In the genomic region with DNA sequence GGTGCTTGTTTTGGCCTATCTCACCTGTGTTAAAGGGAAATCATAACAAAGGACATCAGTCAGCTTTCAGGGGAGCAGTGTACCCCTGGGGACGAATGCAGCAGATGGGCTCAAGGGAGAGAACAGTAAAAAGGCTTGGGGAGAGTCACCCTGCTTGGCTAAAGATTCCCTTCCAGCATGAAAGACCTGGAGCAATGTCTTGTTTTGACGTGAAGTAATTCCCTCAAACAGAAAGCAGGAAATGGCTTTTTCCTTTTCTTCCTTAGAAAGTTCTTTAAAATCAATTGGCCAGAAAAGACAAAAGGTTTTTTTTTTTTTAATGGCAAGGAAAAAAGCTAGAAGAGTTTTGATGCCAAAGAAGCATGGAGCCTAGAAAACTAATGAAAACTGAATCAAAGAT, we compare ENCODE assay signal across 27 cellular contexts. TPM values are rescaled to one million over a fixed set of nuclear protein-coding genes. Genes with fewer than 3 reads are reported as not detected.
DNase-seq lines count a peak whose midpoint lies in the region; ATAC-seq, FAIRE-seq and TF ChIP-seq lines count a peak whose summit lies in the region.
"Had no signal": no experiment of that assay in that cellular context is flagged by ENCODE, and none has a peak within 500 bp of the region (broad histone marks: within the 10 kb centered on the region; RNA-seq: fewer than 3 reads in every experiment).

No MANE protein-coding gene starts in this region.

- no peaks in the 10 kb centered on the region for H3K27me3 Mint-ChIP-seq in activated naive CD8-positive, alpha-beta T cell treated with anti-CD3 and anti-CD28 coated beads, Interleukin-2, amount 10 ng/mL, durations not matched to agents 7 days and 5 days
- H3K27me3 Mint-ChIP-seq in activated naive CD8-positive, alpha-beta T cell treated with anti-CD3 and anti-CD28 coated beads, Interleukin-2, amount 50 U/mL, for 24 hours: no peaks in the 10 kb centered on the region
- H3K27me3 Mint-ChIP-seq: CD4-positive, alpha-beta T cell; CD8-positive, alpha-beta memory T cell had no signal

- no peaks in the 10 kb centered on the region for H3K4me1 Mint-ChIP-seq in activated naive CD8-positive, alpha-beta T cell treated with anti-CD3 and anti-CD28 coated beads, Interleukin-2, amount 10 ng/mL, durations not matched to agents 7 days and 5 days
- no peaks in the 10 kb centered on the region for H3K4me1 Mint-ChIP-seq in activated naive CD8-positive, alpha-beta T cell treated with anti-CD3 and anti-CD28 coated beads, Interleukin-2, amount 50 U/mL, for 24 hours
- H3K4me1 Mint-ChIP-seq: CD8-positive, alpha-beta memory T cell; H9 had no signal

- intact Hi-C loops in endothelial cell of umbilical vein (cut with micrococcal nuclease) (no loop called here), gastrocnemius medialis (cut with DNase I; ENCODE audit: low total_unique reads) (no loop called here), A673 (cut with micrococcal nuclease; ENCODE audit: unreplicated experiment) (no loop called here), Right ventricle myocardium superior (cut with DNase I) (no loop called here)

- H3K36me3 ChIP-seq in endothelial cell of umbilical vein (ENCODE audit: control insufficient read depth in 2 of 2, extremely low read depth in 1 of 2, insufficient read depth in 2 of 2, low read length in 2 of 2) (peaks cover 0 to 10% of the 10 kb centered on the region in 2 experiments), gastrocnemius medialis (peaks cover 6 to 100% of the 10 kb centered on the region in 2 donors), A673 (ENCODE audit: insufficient read depth, low read length, poor library complexity, severe bottlenecking) (no peaks in the 10 kb centered on the region)

- POLR2A ChIA-PET in activated naive CD8-positive, alpha-beta T cell treated with anti-CD3 and anti-CD28 coated beads, Interleukin-2, amount 10 ng/mL, durations not matched to agents 7 days and 5 days (lab: Charles Lee): no interaction called here
- POLR2A ChIA-PET in endothelial cell of umbilical vein (lab: Charles Lee): no interaction called here
- POLR2A ChIA-PET in A673 (lab: Charles Lee; ENCODE audit: low non-redundant PET): no interaction called here

- H3K4me1 ChIP-seq in endothelial cell of umbilical vein (ENCODE audit: control insufficient read depth, extremely low read depth, insufficient read depth, low read length): no peaks in the 10 kb centered on the region
- no peaks in the 10 kb centered on the region for H3K4me1 ChIP-seq in gastrocnemius medialis
- no peaks in the 10 kb centered on the region for H3K4me1 ChIP-seq in A673 (ENCODE audit: insufficient read depth, low read length, poor library complexity, severe bottlenecking)
- H3K4me1 ChIP-seq: BE2C had no signal

- in situ Hi-C loops in gastrocnemius medialis (cut with MboI; ENCODE audit: low sequenced_read_pairs in 4 of 4): no loop called here

- H3K27ac Mint-ChIP-seq in activated naive CD8-positive, alpha-beta T cell treated with anti-CD3 and anti-CD28 coated beads, Interleukin-2, amount 10 ng/mL, durations not matched to agents 7 days and 5 days: peak overlapping the region; percentile 28
- no peak overlapping the region for H3K27ac Mint-ChIP-seq in activated naive CD8-positive, alpha-beta T cell treated with anti-CD3 and anti-CD28 coated beads, Interleukin-2, amount 50 U/mL, for 24 hours
- H3K27ac Mint-ChIP-seq: CD14-positive monocyte; CD4-positive, alpha-beta T cell had no signal

- ATAC-seq in activated naive CD8-positive, alpha-beta T cell treated with anti-CD3 and anti-CD28 coated beads, Interleukin-2, amount 10 ng/mL, durations not matched to agents 7 days and 5 days (ENCODE audit: low read depth): no peak
- ATAC-seq in activated naive CD8-positive, alpha-beta T cell treated with anti-CD3 and anti-CD28 coated beads, Interleukin-2, amount 50 U/mL, for 24 hours: no peak
- no peak for ATAC-seq in gastrocnemius medialis
- ATAC-seq in HG02571 (IDR thresholded peaks at IDR 0.05; ENCODE audit: unreplicated experiment): no peak
- no peak for ATAC-seq in Right ventricle myocardium superior (ENCODE audit: poor library complexity)
- ATAC-seq: GM12878, HCT116 had no signal

- H3K9me3 Mint-ChIP-seq in activated naive CD8-positive, alpha-beta T cell treated with anti-CD3 and anti-CD28 coated beads, Interleukin-2, amount 10 ng/mL, durations not matched to agents 7 days and 5 days: no peaks in the 10 kb centered on the region
- no peaks in the 10 kb centered on the region for H3K9me3 Mint-ChIP-seq in activated naive CD8-positive, alpha-beta T cell treated with anti-CD3 and anti-CD28 coated beads, Interleukin-2, amount 50 U/mL, for 24 hours
- H3K9me3 Mint-ChIP-seq: CD14-positive monocyte; CD4-positive, alpha-beta T cell; CD8-positive, alpha-beta memory T cell; H9 had no signal

- FAIRE-seq in endothelial cell of umbilical vein (lab: Jason Lieb, UNC): peak; percentile 78
- FAIRE-seq: A204.1, D721Med, GM12878, GM19239 had no signal

- TF ChIP-seq CTCF in endothelial cell of umbilical vein (IDR thresholded peaks at IDR 0.05; ENCODE audit: extremely low read depth in 1 of 2, insufficient read depth in 1 of 2, low read depth in 1 of 2, low read length in 2 of 2) (no peak), gastrocnemius medialis (IDR thresholded peaks at IDR 0.05 in 4 of 5, conservative IDR thresholded peaks at IDR 0.05 in 1 of 5) (no peak), A673 (conservative IDR thresholded peaks at IDR 0.05; ENCODE audit: low read depth, low read length) (no peak)

- peaks cover 3% of the 10 kb centered on the region for H3K36me3 Mint-ChIP-seq in activated naive CD8-positive, alpha-beta T cell treated with anti-CD3 and anti-CD28 coated beads, Interleukin-2, amount 10 ng/mL, durations not matched to agents 7 days and 5 days
- H3K36me3 Mint-ChIP-seq in activated naive CD8-positive, alpha-beta T cell treated with anti-CD3 and anti-CD28 coated beads, Interleukin-2, amount 50 U/mL, for 24 hours (ENCODE audit: low read depth): peaks cover 6% of the 10 kb centered on the region

- no peak overlapping the region for H2AFZ ChIP-seq in endothelial cell of umbilical vein (ENCODE audit: low read depth, low read length)
- H2AFZ ChIP-seq: GM23248 had no signal

- H3K4me3 ChIP-seq in endothelial cell of umbilical vein (replicated peaks in 1 of 3; ENCODE audit: insufficient read depth in 1 of 3, low read depth in 1 of 3, low read length in 3 of 3): no peak overlapping the region
- H3K4me3 ChIP-seq in gastrocnemius medialis: no peak overlapping the region
- no peak overlapping the region for H3K4me3 ChIP-seq in A673 (ENCODE audit: low read depth, low read length, poor library complexity, severe bottlenecking)
- H3K4me3 ChIP-seq: BLaER1 treated with 17β-estradiol and CSF1 and Interleukin-3, amounts not matched to agents 10 nM and 100 nM; GM12878; GM23248 had no signal

- no TSS peak for BruUV-seq in endothelial cell of umbilical vein (replicated peaks; lab: Mats Ljungman, UMichigan)
- BruUV-seq in A673 (replicated peaks; lab: Mats Ljungman, UMichigan): no TSS peak

- CTCF ChIA-PET in endothelial cell of umbilical vein (lab: Charles Lee): interaction anchor here (0.7 to 1.3 kb wide), 2 partner anchors 77 to 351 kb away, joined by 3 read pairs; no protein-coding TSS in a partner anchor
- CTCF ChIA-PET in A673 (lab: Charles Lee): no interaction called here

- H3K79me2 ChIP-seq in endothelial cell of umbilical vein (ENCODE audit: control insufficient read depth, insufficient read depth, low read length): no peaks in the 10 kb centered on the region

- dilution Hi-C loops in endothelial cell of umbilical vein (cut with MboI; ENCODE audit: extremely low pct_ligation_motif_present, low sequenced_read_pairs): no loop called here

- H3K9ac ChIP-seq in endothelial cell of umbilical vein (replicated peaks; ENCODE audit: extremely low read depth, insufficient read depth, low read length): no peak overlapping the region
- H3K9ac ChIP-seq: BLaER1 treated with 17β-estradiol and CSF1 and Interleukin-3, amounts not matched to agents 10 nM and 100 nM; GM23248 had no signal

- DNase-seq in activated naive CD8-positive, alpha-beta T cell treated with anti-CD3 and anti-CD28 coated beads, Interleukin-2, amount 10 ng/mL, durations not matched to agents 7 days and 5 days: no peak
- no peak for DNase-seq in activated naive CD8-positive, alpha-beta T cell treated with anti-CD3 and anti-CD28 coated beads, Interleukin-2, amount 50 U/mL, for 24 hours
- DNase-seq in dermis blood vessel endothelial cell (peak; percentile 52), endothelial cell of umbilical vein (ENCODE audit: low read depth, low spot score) (peak; percentile 61), gastrocnemius medialis (no peak), A673 (ENCODE audit: low spot score) (no peak), Right ventricle myocardium superior (no peak)
- DNase-seq: ACHN; AML-193; BE2C; CD4-positive, alpha-beta T cell; CD8-positive, alpha-beta memory T cell; DMS 273 treated with DMSO at 0.1 percent for 48 hours; DMS79; EL; GDM1; GM23248; H9 had no signal

- H4K20me1 ChIP-seq in endothelial cell of umbilical vein (replicated peaks; ENCODE audit: control insufficient read depth, extremely low read depth, insufficient read depth, low read length): no peaks in the 10 kb centered on the region
- H4K20me1 ChIP-seq: BLaER1 treated with 17β-estradiol and CSF1 and Interleukin-3, amounts not matched to agents 10 nM and 100 nM had no signal

- H3K27ac ChIP-seq in endothelial cell of umbilical vein (ENCODE audit: insufficient read depth, low read depth, low read length) (no peak overlapping the region), gastrocnemius medialis (peak overlapping the region in 3 of 4 donors; percentile 20 to 33 (median 24)), A673 (ENCODE audit: low read depth, low read length, poor library complexity, severe bottlenecking) (no peak overlapping the region)
- H3K27ac ChIP-seq: 22Rv1; BLaER1 treated with 17β-estradiol and CSF1 and Interleukin-3, amounts not matched to agents 10 nM and 100 nM; GM23248 had no signal

- H3K9me3 ChIP-seq in endothelial cell of umbilical vein (replicated peaks; ENCODE audit: control insufficient read depth, insufficient read depth, low read length) (no peaks in the 10 kb centered on the region), gastrocnemius medialis (no peaks in the 10 kb centered on the region), A673 (ENCODE audit: low read depth, low read length, poor library complexity, severe bottlenecking) (no peaks in the 10 kb centered on the region)
- H3K9me3 ChIP-seq: BE2C; BLaER1 treated with 17β-estradiol and CSF1 and Interleukin-3, amounts not matched to agents 10 nM and 100 nM had no signal

- no peak for TF ChIP-seq POLR2A in endothelial cell of umbilical vein (IDR thresholded peaks at IDR 0.05; ENCODE audit: low read depth, low read length)
- no peak for TF ChIP-seq POLR2A in gastrocnemius medialis (IDR thresholded peaks at IDR 0.05)

- H3K27me3 ChIP-seq in endothelial cell of umbilical vein (ENCODE audit: control insufficient read depth in 2 of 2, insufficient read depth in 2 of 2, low read length in 2 of 2) (no peaks in the 10 kb centered on the region), gastrocnemius medialis (no peaks in the 10 kb centered on the region), A673 (replicated peaks; ENCODE audit: insufficient read depth, low read depth, low read length, poor library complexity) (no peaks in the 10 kb centered on the region)
- H3K27me3 ChIP-seq: BE2C; BLaER1 treated with 17β-estradiol and CSF1 and Interleukin-3, amounts not matched to agents 10 nM and 100 nM had no signal

- H3K9me1 ChIP-seq in endothelial cell of umbilical vein (replicated peaks; ENCODE audit: control insufficient read depth, extremely low read depth, insufficient read depth, low read length): no peaks in the 10 kb centered on the region

- H3K4me3 Mint-ChIP-seq in activated naive CD8-positive, alpha-beta T cell treated with anti-CD3 and anti-CD28 coated beads, Interleukin-2, amount 10 ng/mL, durations not matched to agents 7 days and 5 days: no peak overlapping the region
- no peak overlapping the region for H3K4me3 Mint-ChIP-seq in activated naive CD8-positive, alpha-beta T cell treated with anti-CD3 and anti-CD28 coated beads, Interleukin-2, amount 50 U/mL, for 24 hours
- H3K4me3 Mint-ChIP-seq: CD14-positive monocyte; CD4-positive, alpha-beta T cell; CD8-positive, alpha-beta memory T cell; H9 had no signal

- H3K4me2 ChIP-seq in endothelial cell of umbilical vein (ENCODE audit: insufficient read depth, low read length): no peak overlapping the region
- H3K4me2 ChIP-seq: BLaER1 treated with 17β-estradiol and CSF1 and Interleukin-3, amounts not matched to agents 10 nM and 100 nM had no signal

RNA-seq across cellular contexts. Expression of a gene that starts 56.5 kb away (rescaled TPM):
- 10 to 100 TPM; 37.4 to 45.5 TPM for total RNA-seq in activated naive CD8-positive, alpha-beta T cell treated with anti-CD3 and anti-CD28 coated beads, Interleukin-2, amount 10 ng/mL, durations not matched to agents 7 days and 5 days
- total RNA-seq in dermis blood vessel endothelial cell: 29.6 and 32.0 TPM in 2 replicates
- 48.1 and 54.1 TPM in 2 replicates for total RNA-seq in endothelial cell of umbilical vein
- 33.7 and 38.8 TPM in 2 replicates for polyA plus RNA-seq in endothelial cell of umbilical vein
- 36.9 and 43.3 TPM in 2 replicates for polyA plus RNA-seq in endothelial cell of umbilical vein (2011; cell fraction: cytosol; rRNA removed)
- 24.6 and 26.7 TPM in 2 replicates for polyA plus RNA-seq in endothelial cell of umbilical vein (2011; cell fraction: nucleus; rRNA removed)
- polyA plus RNA-seq in endothelial cell of umbilical vein (2012): 39.7 and 62.5 TPM in 2 replicates
- polyA minus RNA-seq in endothelial cell of umbilical vein: 27.7 and 32.5 TPM in 2 replicates
- 13.8 TPM for polyA minus RNA-seq in endothelial cell of umbilical vein (2011; cell fraction: cytosol; rRNA and poly(A)+ RNA removed)
- polyA minus RNA-seq in endothelial cell of umbilical vein (2011; cell fraction: nucleus; rRNA and poly(A)+ RNA removed): 12.6 and 13.8 TPM in 2 replicates
- 10 to 100 TPM; 30.5 to 49.5 (median 41.3) TPM for total RNA-seq in gastrocnemius medialis
- 73.7 and 79.8 TPM in 2 replicates for total RNA-seq in A673 (2021)
- 57.2 TPM for total RNA-seq in Right ventricle myocardium superior

Comparison
In these comparisons a context has a peak if more than half of its experiments do, and no peak if none do; other contexts are left out.
1. DNase-seq: peak in dermis blood vessel endothelial cell (single experiment) and endothelial cell of umbilical vein (single experiment); none in activated naive CD8-positive, alpha-beta T cell treated with anti-CD3 and anti-CD28 coated beads, Interleukin-2, amount 10 ng/mL, durations not matched to agents 7 days and 5 days (single experiment), activated naive CD8-positive, alpha-beta T cell treated with anti-CD3 and anti-CD28 coated beads, Interleukin-2, amount 50 U/mL, for 24 hours (single experiment), gastrocnemius medialis (0 of 2), A673 (single experiment) and Right ventricle myocardium superior (single experiment).
2. H3K27ac ChIP-seq: peak in gastrocnemius medialis (3 of 4); none in endothelial cell of umbilical vein (single experiment) and A673 (single experiment).